Comparison of ENCODE assay signal across 17 cellular contexts in genomic region chr5:137760294-137761019, GRCh38.
"Had no signal": no experiment of that assay in that cellular context is flagged by ENCODE, and none has a peak within 500 bp of the region (broad histone marks: within the 10 kb centered on the region; RNA-seq: fewer than 3 reads in every experiment).

No MANE protein-coding gene starts in this region.

- H3K4me1 ChIP-seq: breast epithelium had no signal

- ATAC-seq: activated T-cell treated with anti-CD3 and anti-CD28 coated beads, Interleukin-2, amount 50 U/mL, for 72 hours had no signal

- H3K27ac ChIP-seq: breast epithelium, tibial nerve, WERI-Rb-1 had no signal

- H3K36me3 ChIP-seq: breast epithelium, tibial nerve, WERI-Rb-1 had no signal

- H3K4me3 ChIP-seq: breast epithelium, tibial nerve had no signal

- H3K27me3 ChIP-seq: breast epithelium, tibial nerve had no signal

- DNase-seq: activated CD4-positive, alpha-beta T cell treated with anti-CD3 and anti-CD28 coated beads for 1 hour; activated CD8-positive, alpha-beta memory T cell treated with anti-CD3 and anti-CD28 coated beads for 24 hours; activated CD8-positive, alpha-beta memory T cell treated with anti-CD3 and anti-CD28 coated beads, Interleukin-2, amount 50 U/mL, for 48 hours; activated effector memory CD4-positive, alpha-beta T cell treated with anti-CD3 and anti-CD28 coated beads, Interleukin-2, amount 50 U/mL, for 16 hours; activated naive CD4-positive, alpha-beta T cell treated with anti-CD3 and anti-CD28 coated beads, Interleukin-2, amount 50 U/mL, for 16 hours; activated T-cell treated with anti-CD3 and anti-CD28 coated beads, Interleukin-2, amount 50 U/mL, for 72 hours; cerebellar nuclear complex; dermis blood vessel endothelial cell; effector memory CD4-positive, alpha-beta T cell; foreskin melanocyte; occipital lobe; stimulated activated CD4-positive, alpha-beta T cell treated with anti-CD3 and anti-CD28 coated beads, Interleukin-1b, Interleukin-23, amount 100 ng/mL, for 48 hours; stimulated activated CD8-positive, alpha-beta memory T cell treated with anti-CD3 and anti-CD28 coated beads, Interleukin-4, amount 100 ng/mL, for 48 hours; stimulated activated naive CD4-positive, alpha-beta T cell; WERI-Rb-1 had no signal

- H3K9me3 ChIP-seq: breast epithelium, tibial nerve had no signal
